8 cellular contexts compared by ENCODE assay signal in the genomic region with DNA sequence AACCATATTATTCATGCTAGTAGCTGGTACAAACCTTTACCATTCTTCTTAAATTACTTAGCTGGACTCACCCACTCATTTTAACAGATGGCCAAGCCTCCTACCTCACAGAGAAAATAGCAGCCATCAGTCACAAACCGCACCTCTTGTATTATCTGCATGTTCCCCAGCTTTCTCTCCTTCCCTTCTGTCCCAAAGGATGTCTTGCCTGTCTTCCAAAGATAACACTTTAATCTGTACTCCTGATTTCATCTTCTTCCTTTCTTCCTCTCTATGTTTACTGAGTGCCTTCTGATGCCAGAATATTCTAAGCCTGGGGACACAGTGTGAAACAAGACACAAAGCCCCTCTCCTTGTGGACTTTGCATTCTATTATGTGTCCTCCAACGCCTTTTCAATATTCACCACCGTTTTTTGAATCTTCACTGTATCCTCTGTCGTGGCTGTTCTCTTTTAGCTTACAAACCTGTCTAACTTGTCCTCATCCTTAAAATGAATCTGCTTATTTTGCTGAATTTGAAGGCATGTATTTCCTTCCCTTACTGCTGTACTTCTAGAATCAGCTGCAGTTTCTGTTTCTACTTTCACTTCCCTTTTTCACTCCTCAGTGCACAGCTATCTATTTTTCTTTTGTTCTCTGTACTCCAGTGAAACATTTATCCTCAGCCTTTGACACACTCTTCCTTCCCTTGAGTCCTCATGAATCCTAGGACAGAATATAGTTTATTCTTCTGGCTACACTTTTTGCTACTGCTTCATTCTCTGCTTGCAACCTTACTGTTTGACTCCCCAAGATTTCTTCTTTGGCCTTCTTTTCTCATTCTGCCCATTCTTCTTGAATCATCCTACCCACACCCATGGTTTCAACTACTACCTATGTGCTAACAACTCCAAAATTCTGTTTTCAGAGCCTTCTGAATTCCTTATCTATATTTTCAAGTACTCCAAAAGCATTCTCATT.
A peak's percentile ranks its signal among the peaks of the same experiment; 100 is the strongest.
DNase-seq lines count a peak whose midpoint lies in the region; ATAC-seq and TF ChIP-seq lines count a peak whose summit lies in the region.

No MANE protein-coding gene starts in this region.

- no peaks in the 10 kb centered on the region for H4K20me1 ChIP-seq in DOHH2 (ENCODE audit: control insufficient read depth, insufficient read depth, low read depth, low read length)

- H3K79me2 ChIP-seq in DOHH2 (ENCODE audit: control insufficient read depth, low read length), result no peaks in the 10 kb centered on the region

- DNase-seq in cerebellum (ENCODE audit: low spot score), result peak; percentile 2
- no peak for DNase-seq in uterus
- DNase-seq in SK-N-DZ (ENCODE audit: low spot score), result no peak
- no peak for DNase-seq in effector memory CD4-positive, alpha-beta T cell

- intact Hi-C loops in uterus (cut with DNase I; ENCODE audit: low total_unique reads), result no loop called here

- H3K4me3 ChIP-seq in DOHH2 (ENCODE audit: low read length) (peak overlapping the region; percentile 53), uterus (no peak overlapping the region)
- H3K4me3 ChIP-seq in effector memory CD4-positive, alpha-beta T cell (ENCODE audit: insufficient read depth, low read depth, low read length, poor library complexity, severe bottlenecking), result no peak overlapping the region

- no peak overlapping the region for H3K4me3 Mint-ChIP-seq in stimulated activated memory B cell treated with anti-CD40 and anti-IgM and Interleukin-4, amounts not matched to agents 10 μg/mL and 1 μg/mL and 100 μg/mL, for 72 hours

- H3F3A ChIP-seq in DOHH2 (ENCODE audit: control insufficient read depth, insufficient read depth), result peaks cover 5% of the 10 kb centered on the region; the same call in 1 of the 2 replicates

- H3K9me3 Mint-ChIP-seq in stimulated activated memory B cell treated with anti-CD40 and anti-IgM and Interleukin-4, amounts not matched to agents 10 μg/mL and 1 μg/mL and 100 μg/mL, for 72 hours, result no peaks in the 10 kb centered on the region

- peak overlapping the region; percentile 70 for H3K4me2 ChIP-seq in DOHH2 (ENCODE audit: low read length)

- no peaks in the 10 kb centered on the region for H3K27me3 Mint-ChIP-seq in stimulated activated memory B cell treated with anti-CD40 and anti-IgM and Interleukin-4, amounts not matched to agents 10 μg/mL and 1 μg/mL and 100 μg/mL, for 72 hours

- no peak for TF ChIP-seq POLR2A in uterus (IDR thresholded peaks at IDR 0.05)

- TF ChIP-seq CTCF in DOHH2 (IDR thresholded peaks at IDR 0.05; ENCODE audit: low read depth, low read length, poor library complexity, severe bottlenecking), result no peak
- TF ChIP-seq CTCF in uterus (IDR thresholded peaks at IDR 0.05), result no peak

- H3K9me2 ChIP-seq in DOHH2 (replicated peaks; ENCODE audit: control insufficient read depth, low read length), result no peaks in the 10 kb centered on the region

- H3K27me3 ChIP-seq in DOHH2 (ENCODE audit: control insufficient read depth, low read length) (no peaks in the 10 kb centered on the region), uterus (no peaks in the 10 kb centered on the region)
- no peaks in the 10 kb centered on the region for H3K27me3 ChIP-seq in effector memory CD4-positive, alpha-beta T cell (replicated peaks; ENCODE audit: control insufficient read depth, insufficient read depth, low read length, poor library complexity, severe bottlenecking)

- H3K4me1 ChIP-seq in DOHH2 (ENCODE audit: control insufficient read depth, low read length) (peaks cover 24% of the 10 kb centered on the region), uterus (no peaks in the 10 kb centered on the region)
- H3K4me1 ChIP-seq in effector memory CD4-positive, alpha-beta T cell (ENCODE audit: control insufficient read depth, insufficient read depth, low read length, poor library complexity, severe bottlenecking), result peaks cover 11% of the 10 kb centered on the region

- H3K36me3 Mint-ChIP-seq in stimulated activated memory B cell treated with anti-CD40 and anti-IgM and Interleukin-4, amounts not matched to agents 10 μg/mL and 1 μg/mL and 100 μg/mL, for 72 hours, result peaks cover 10% of the 10 kb centered on the region

- peaks cover 19% of the 10 kb centered on the region for H3K4me1 Mint-ChIP-seq in stimulated activated memory B cell treated with anti-CD40 and anti-IgM and Interleukin-4, amounts not matched to agents 10 μg/mL and 1 μg/mL and 100 μg/mL, for 72 hours

- peak; percentile 95 for ATAC-seq in GM21360 (IDR thresholded peaks at IDR 0.05; ENCODE audit: unreplicated experiment)
- ATAC-seq in HG03565 (IDR thresholded peaks at IDR 0.05; ENCODE audit: unreplicated experiment), result peak; percentile 96
- ATAC-seq in stimulated activated memory B cell treated with anti-CD40 and anti-IgM and Interleukin-4, amounts not matched to agents 10 μg/mL and 1 μg/mL and 100 μg/mL, for 72 hours, result peak; percentile 96

- H3K9me3 ChIP-seq in DOHH2 (ENCODE audit: control insufficient read depth, insufficient read depth, low read length) (no peaks in the 10 kb centered on the region), uterus (no peaks in the 10 kb centered on the region)
- no peaks in the 10 kb centered on the region for H3K9me3 ChIP-seq in effector memory CD4-positive, alpha-beta T cell (ENCODE audit: control insufficient read depth, low read length)

- peak overlapping the region; percentile 52 for H3K27ac ChIP-seq in DOHH2 (ENCODE audit: low read depth, low read length)
- H3K27ac ChIP-seq in uterus, result no peak overlapping the region
- no peak overlapping the region for H3K27ac ChIP-seq in effector memory CD4-positive, alpha-beta T cell (ENCODE audit: insufficient read depth, low read length, poor library complexity, severe bottlenecking)

- H3K27ac Mint-ChIP-seq in stimulated activated memory B cell treated with anti-CD40 and anti-IgM and Interleukin-4, amounts not matched to agents 10 μg/mL and 1 μg/mL and 100 μg/mL, for 72 hours, result no peak overlapping the region

- H3K36me3 ChIP-seq in DOHH2 (ENCODE audit: control insufficient read depth, low read length) (no peaks in the 10 kb centered on the region), uterus (no peaks in the 10 kb centered on the region)
- no peaks in the 10 kb centered on the region for H3K36me3 ChIP-seq in effector memory CD4-positive, alpha-beta T cell (ENCODE audit: control insufficient read depth, insufficient read depth, low read length)
